Comparison of ENCODE assay signal across 18 cellular contexts in the genomic region with DNA sequence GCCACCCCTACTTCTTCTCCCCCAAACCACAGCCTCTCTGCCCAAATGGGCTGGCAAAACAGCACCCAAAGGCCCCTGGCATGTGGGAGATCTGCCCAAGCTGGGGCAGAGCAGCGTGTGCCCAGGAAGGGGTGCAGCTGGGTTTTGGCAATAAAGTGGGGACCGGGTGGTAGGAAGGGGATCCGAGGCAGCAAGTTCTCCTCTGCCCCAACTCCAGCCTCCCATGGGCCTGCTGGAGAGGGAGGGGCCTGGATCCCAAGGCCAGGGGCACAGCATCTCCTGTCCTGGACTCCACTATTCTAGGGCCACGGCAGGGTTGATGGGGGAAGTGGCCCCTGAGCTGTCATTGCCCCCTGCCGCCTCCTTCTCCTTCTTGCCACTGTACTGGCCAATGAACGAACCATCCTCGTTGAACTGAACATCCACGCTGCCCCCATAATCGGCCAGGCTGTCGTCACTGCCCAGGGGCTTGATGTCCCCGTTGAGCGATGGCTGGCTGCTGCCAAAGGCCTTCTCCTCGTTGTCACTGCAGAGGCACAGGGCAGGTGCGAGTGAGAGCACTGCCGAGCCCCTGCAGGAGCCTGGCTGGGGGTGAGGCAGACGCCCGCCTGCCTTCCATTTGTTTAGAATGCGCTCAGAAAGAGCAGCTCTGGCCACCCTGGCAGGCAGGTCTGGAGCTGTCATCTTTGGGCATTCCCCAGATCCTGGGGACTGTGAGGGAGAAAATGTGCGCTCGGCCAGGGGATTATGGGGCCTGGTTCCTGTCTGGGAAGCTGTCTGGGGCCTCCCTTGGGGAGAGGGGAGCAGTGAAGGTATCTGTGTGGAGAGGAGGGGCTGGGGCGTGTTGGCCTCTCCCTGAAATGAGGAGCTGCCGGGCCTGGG. TPM values are rescaled to one million over a fixed set of nuclear protein-coding genes. Genes with fewer than 3 reads are reported as not detected.
"Had no signal": no experiment of that assay in that cellular context is flagged by ENCODE, and none has a peak within 500 bp of the region (broad histone marks: within the 10 kb centered on the region; RNA-seq: fewer than 3 reads in every experiment).

No MANE protein-coding gene starts in this region.

- H3K9me3 ChIP-seq: ascending aorta, breast epithelium, lower lobe of right lung, pancreas, thyroid gland had no signal

- H3K36me3 Mint-ChIP-seq: mesothelial cell of epicardium; stimulated activated effector memory CD8-positive, alpha-beta T cell treated with anti-CD3 and anti-CD28 coated beads, Interleukin-12 subunit alpha, Interleukin-12 subunit beta, amount 100 ng/mL, for 72 hours had no signal

- H3K9me3 Mint-ChIP-seq: activated naive CD4-positive, alpha-beta T cell treated with anti-CD3 and anti-CD28 coated beads for 36 hours; activated T-helper 2 cell treated with anti-CD3 and anti-CD28 coated beads, Interferon-gamma antibody, Interleukin-2, Interleukin-4, amounts not matched to agents 10 μg/mL and 5 μg/mL and 100 μg/mL, durations not matched to agents 14 hours and 24 hours and 36 hours; stimulated activated effector memory CD8-positive, alpha-beta T cell treated with anti-CD3 and anti-CD28 coated beads, Interleukin-12 subunit alpha, Interleukin-12 subunit beta, amount 100 ng/mL, for 72 hours; T-helper 2 cell treated with Interferon-gamma antibody and Interleukin-4, amounts not matched to agents 5 μg/mL and 100 μg/mL, for 36 hours had no signal

- H3K4me3 Mint-ChIP-seq: activated naive CD4-positive, alpha-beta T cell treated with anti-CD3 and anti-CD28 coated beads for 36 hours; mesothelial cell of epicardium; nephron progenitor cell; stimulated activated effector memory CD8-positive, alpha-beta T cell treated with anti-CD3 and anti-CD28 coated beads, Interleukin-12 subunit alpha, Interleukin-12 subunit beta, amount 100 ng/mL, for 72 hours; T-helper 2 cell treated with Interferon-gamma antibody and Interleukin-4, amounts not matched to agents 5 μg/mL and 100 μg/mL, for 36 hours had no signal

- H3K27ac Mint-ChIP-seq: activated naive CD4-positive, alpha-beta T cell treated with anti-CD3 and anti-CD28 coated beads for 36 hours; activated T-helper 2 cell treated with anti-CD3 and anti-CD28 coated beads, Interferon-gamma antibody, Interleukin-2, Interleukin-4, amounts not matched to agents 10 μg/mL and 5 μg/mL and 100 μg/mL, durations not matched to agents 14 hours and 24 hours and 36 hours; mesothelial cell of epicardium; nephron progenitor cell; stimulated activated effector memory CD8-positive, alpha-beta T cell treated with anti-CD3 and anti-CD28 coated beads, Interleukin-12 subunit alpha, Interleukin-12 subunit beta, amount 100 ng/mL, for 72 hours; T-helper 2 cell treated with Interferon-gamma antibody and Interleukin-4, amounts not matched to agents 5 μg/mL and 100 μg/mL, for 36 hours had no signal

- DNase-seq: activated CD4-positive, alpha-beta T cell treated with anti-CD3 and anti-CD28 coated beads, Interleukin-2, amount 50 U/mL, for 4 hours; activated CD4-positive, CD25-positive, alpha-beta regulatory T cell treated with anti-CD3 and anti-CD28 coated beads, Interleukin-2, amount 50 U/mL, for 72 hours; activated naive CD4-positive, alpha-beta T cell treated with anti-CD3 and anti-CD28 coated beads for 36 hours; activated T-cell treated with anti-CD3 and anti-CD28 coated beads for 4 hours; foreskin melanocyte; left cardiac atrium; lower lobe of right lung; nephron progenitor cell; thyroid gland had no signal

- H3K36me3 ChIP-seq: ascending aorta, breast epithelium, lower lobe of right lung, pancreas, thyroid gland had no signal

- H3K4me3 ChIP-seq: ascending aorta, breast epithelium, lower lobe of right lung, pancreas, thyroid gland had no signal

- H3K27me3 ChIP-seq: thyroid gland had no signal

- H3K27ac ChIP-seq: ascending aorta, breast epithelium, epithelial cell of prostate, lower lobe of right lung, pancreas, thyroid gland had no signal

- H3K4me1 ChIP-seq: ascending aorta, breast epithelium, lower lobe of right lung, pancreas, thyroid gland had no signal

RNA-seq across cellular contexts. Expression of a gene that starts 41.9 kb away (rescaled TPM):
- total RNA-seq: activated naive CD4-positive, alpha-beta T cell treated with anti-CD3 and anti-CD28 coated beads for 36 hours; activated T-helper 2 cell treated with anti-CD3 and anti-CD28 coated beads, Interferon-gamma antibody, Interleukin-2, Interleukin-4, amounts not matched to agents 10 μg/mL and 5 μg/mL and 100 μg/mL, durations not matched to agents 14 hours and 24 hours and 36 hours; fibroblast of lung; mesothelial cell of epicardium had no signal
- polyA plus RNA-seq: fibroblast of lung had no signal
